14 cellular contexts compared by ENCODE assay signal in genomic region chr4:38654273-38654672, GRCh38. TPM values are rescaled to one million over a fixed set of nuclear protein-coding genes. Genes with fewer than 3 reads are reported as not detected.
DNase-seq lines count a peak whose midpoint lies in the region; ATAC-seq lines count a peak whose summit lies in the region.
"Had no signal": no experiment of that assay in that cellular context is flagged by ENCODE, and none has a peak within 500 bp of the region (broad histone marks: within the 10 kb centered on the region; RNA-seq: fewer than 3 reads in every experiment).

No MANE protein-coding gene starts in this region.

- peaks cover 46% of the 10 kb centered on the region for H3K4me1 Mint-ChIP-seq in T-helper 17 cell
- H3K4me1 Mint-ChIP-seq in dendritic cell treated with granulocyte-macrophage colony-stimulating factor and Interleukin-4, amounts not matched to agents 40 ng/mL and 50 ng/mL, for 4 days (ENCODE audit: low read depth) = peaks cover 19% of the 10 kb centered on the region

- H3K9me3 Mint-ChIP-seq in dendritic cell treated with granulocyte-macrophage colony-stimulating factor and Interleukin-4, amounts not matched to agents 40 ng/mL and 50 ng/mL, for 4 days = no peaks in the 10 kb centered on the region
- H3K9me3 Mint-ChIP-seq: WTC11 had no signal

- intact Hi-C loops in dendritic cell treated with granulocyte-macrophage colony-stimulating factor and Interleukin-4, amounts not matched to agents 40 ng/mL and 50 ng/mL, for 4 days (cut with micrococcal nuclease) = no loop called here

- H3K27ac Mint-ChIP-seq in T-helper 17 cell = peak overlapping the region; percentile 98
- peak overlapping the region; percentile 66 for H3K27ac Mint-ChIP-seq in dendritic cell treated with granulocyte-macrophage colony-stimulating factor and Interleukin-4, amounts not matched to agents 40 ng/mL and 50 ng/mL, for 4 days
- H3K27ac Mint-ChIP-seq: WTC11 had no signal

- DNase-seq in activated effector memory CD4-positive, alpha-beta T cell treated with Interleukin-2 at 50 U/mL for 16 hours = peak; percentile 30
- no peak for DNase-seq in activated effector memory CD4-positive, alpha-beta T cell treated with anti-CD3 and anti-CD28 coated beads, Interleukin-2, amount 50 U/mL, for 16 hours
- DNase-seq in T-helper 17 cell = no peak
- DNase-seq in retina = peak; percentile 35
- no peak for DNase-seq in stimulated activated CD8-positive, alpha-beta memory T cell treated with anti-CD3 and anti-CD28 coated beads, Interleukin-4, amount 100 ng/mL, for 48 hours
- DNase-seq in epidermal melanocyte (ENCODE audit: insufficient read length, low spot score) = no peak
- no peak for DNase-seq in LoVo (ENCODE audit: low spot score)
- DNase-seq: DMS153, mammary epithelial cell, NCI-H1092 treated with DMSO at 0.1 percent for 48 hours, NCI-H2171 treated with DMSO at 0.1 percent for 48 hours, SJCRH30 had no signal

- H3K36me3 Mint-ChIP-seq in T-helper 17 cell (ENCODE audit: low read depth) = no peaks in the 10 kb centered on the region
- H3K36me3 Mint-ChIP-seq in dendritic cell treated with granulocyte-macrophage colony-stimulating factor and Interleukin-4, amounts not matched to agents 40 ng/mL and 50 ng/mL, for 4 days (ENCODE audit: low read depth) = no peaks in the 10 kb centered on the region
- H3K36me3 Mint-ChIP-seq: WTC11 had no signal

- H3K9me3 ChIP-seq in T-helper 17 cell (ENCODE audit: control insufficient read depth, low read length, poor library complexity, severe bottlenecking) = no peaks in the 10 kb centered on the region
- H3K9me3 ChIP-seq: SJCRH30 had no signal

- peak overlapping the region; percentile 89 for H3K4me3 Mint-ChIP-seq in T-helper 17 cell
- no peak overlapping the region for H3K4me3 Mint-ChIP-seq in dendritic cell treated with granulocyte-macrophage colony-stimulating factor and Interleukin-4, amounts not matched to agents 40 ng/mL and 50 ng/mL, for 4 days
- H3K4me3 Mint-ChIP-seq: WTC11 had no signal

- peak; percentile 81 for ATAC-seq in T-helper 17 cell
- ATAC-seq: WTC11 had no signal

- no peaks in the 10 kb centered on the region for H3K27me3 Mint-ChIP-seq in T-helper 17 cell
- peaks cover 3% of the 10 kb centered on the region for H3K27me3 Mint-ChIP-seq in dendritic cell treated with granulocyte-macrophage colony-stimulating factor and Interleukin-4, amounts not matched to agents 40 ng/mL and 50 ng/mL, for 4 days

RNA-seq across cellular contexts. Expression of gene KLF3, which starts 9.7 kb away (rescaled TPM):
- 10 to 100 TPM; 91.7 to 95.2 TPM for total RNA-seq in T-helper 17 cell

Comparison
In these comparisons a context has a peak if more than half of its experiments do, and no peak if none do; other contexts are left out.
1. DNase-seq: peak in activated effector memory CD4-positive, alpha-beta T cell treated with Interleukin-2 at 50 U/mL for 16 hours (single experiment) and retina (single experiment); none in activated effector memory CD4-positive, alpha-beta T cell treated with anti-CD3 and anti-CD28 coated beads, Interleukin-2, amount 50 U/mL, for 16 hours (single experiment), T-helper 17 cell (0 of 3), stimulated activated CD8-positive, alpha-beta memory T cell treated with anti-CD3 and anti-CD28 coated beads, Interleukin-4, amount 100 ng/mL, for 48 hours (single experiment), epidermal melanocyte (single experiment) and LoVo (single experiment).